ENCODE assay signal across 8 cellular contexts in genomic region chr1:169109561-169110134, GRCh38. TPM values are rescaled to one million over a fixed set of nuclear protein-coding genes. Genes with fewer than 3 reads are reported as not detected.
DNase-seq lines count a peak whose midpoint lies in the region; ATAC-seq, FAIRE-seq and TF ChIP-seq lines count a peak whose summit lies in the region.

No MANE protein-coding gene starts in this region.

- H3K4me3 ChIP-seq in GM12878 = peak overlapping the region; percentile 15; the same call in 1 of the 2 replicates
- peak overlapping the region; percentile 34; the same call in 1 of the 2 replicates for H3K4me3 ChIP-seq in iPS-20b (ENCODE audit: low read length)
- peak overlapping the region; percentile 81 to 96 (median 88) for H3K4me3 ChIP-seq in skeletal muscle tissue (ENCODE audit: low read length in 3 of 3)

- intact Hi-C loops in GM12878 (cut with micrococcal nuclease; ENCODE audit: unreplicated experiment) = loop anchor here (2.0 to 5.0 kb wide), 6 partner anchors 62 to 507 kb away; no protein-coding TSS in a partner anchor

- peak overlapping the region; percentile 38; the same call in 1 of the 2 replicates for H3K4me2 ChIP-seq in GM12878 (ENCODE audit: control insufficient read depth, insufficient read depth)

- BruUV-seq in GM12878 (replicated peaks; lab: Mats Ljungman, UMichigan) = no TSS peak

- H3K4me1 ChIP-seq in GM12878 (ENCODE audit: control insufficient read depth, insufficient read depth, low read length) = peaks cover 3% of the 10 kb centered on the region; the same call in 1 of the 2 replicates
- peaks cover 39% of the 10 kb centered on the region for H3K4me1 ChIP-seq in iPS-20b (ENCODE audit: insufficient read depth, low read length)
- H3K4me1 ChIP-seq in skeletal muscle tissue (ENCODE audit: control insufficient read depth in 3 of 3, insufficient read depth in 3 of 3, low read length in 3 of 3) = peaks cover 42 to 60% (median 51%) of the 10 kb centered on the region in 3 donors

- peaks cover 12% of the 10 kb centered on the region for H3K79me2 ChIP-seq in GM12878 (ENCODE audit: control insufficient read depth, insufficient read depth, low read length)

- peaks cover 0 to 4% of the 10 kb centered on the region in 2 experiments; a peak in 1 of 4 replicates for H3K36me3 ChIP-seq in GM12878 (ENCODE audit: control insufficient read depth in 2 of 2, insufficient read depth in 2 of 2, low read length in 1 of 2)
- H3K36me3 ChIP-seq in iPS-20b (ENCODE audit: insufficient read depth, low read depth, low read length) = peaks cover 35% of the 10 kb centered on the region
- H3K36me3 ChIP-seq in skeletal muscle tissue (ENCODE audit: control insufficient read depth in 3 of 3, insufficient read depth in 3 of 3, low read length in 3 of 3) = peaks cover 19 to 34% (median 33%) of the 10 kb centered on the region in 3 donors

- no peak overlapping the region for H3K27ac ChIP-seq in GM12878 (ENCODE audit: control insufficient read depth, insufficient read depth)
- H3K27ac ChIP-seq in iPS-20b (ENCODE audit: low read length) = peak overlapping the region; percentile 18
- peak overlapping the region; percentile 86 for H3K27ac ChIP-seq in skeletal muscle tissue (ENCODE audit: low read depth, low read length)

- H3K27me3 ChIP-seq in GM12878 (replicated peaks in 1 of 2; ENCODE audit: control insufficient read depth in 2 of 2, insufficient read depth in 2 of 2, low read length in 1 of 2) = peaks cover under 1 to 6% of the 10 kb centered on the region in 2 experiments; a peak in 2 of 4 replicates
- H3K27me3 ChIP-seq in iPS-20b (ENCODE audit: insufficient read depth, low read length) = peaks cover 6% of the 10 kb centered on the region
- no peaks in the 10 kb centered on the region for H3K27me3 ChIP-seq in skeletal muscle tissue (ENCODE audit: control insufficient read depth in 3 of 3, insufficient read depth in 3 of 3, low read length in 3 of 3)

- H2AFZ ChIP-seq in GM12878 (ENCODE audit: control insufficient read depth, low read depth, low read length) = peak overlapping the region; percentile 29

- ATAC-seq in GM12878 (no peak), HG03354 (IDR thresholded peaks at IDR 0.05; ENCODE audit: poor library complexity, severe bottlenecking, unreplicated experiment) (no peak), HG03139 (IDR thresholded peaks at IDR 0.05; ENCODE audit: unreplicated experiment) (no peak)

- TF ChIP-seq EP300 in GM12878 (IDR thresholded peaks at IDR 0.05; ENCODE audit: borderline replicate concordance in 1 of 2, control insufficient read depth in 1 of 2, low read depth in 2 of 2, low read length in 2 of 2) = no peak

- no peak for TF ChIP-seq POLR2A in GM12878 (IDR thresholded peaks at IDR 0.05; ENCODE audit: low read depth, low read length)

- H3K9me3 ChIP-seq in GM12878 (replicated peaks; ENCODE audit: control insufficient read depth, insufficient read depth, low read length) (no peaks in the 10 kb centered on the region), iPS-20b (ENCODE audit: insufficient read depth, low read depth, low read length) (no peaks in the 10 kb centered on the region), skeletal muscle tissue (ENCODE audit: control insufficient read depth in 3 of 3, low read length in 3 of 3) (no peaks in the 10 kb centered on the region)

- CTCF ChIA-PET in GM12878 (lab: Yijun Ruan, JAX) = interaction anchor here (0.6 to 9.6 kb wide), 35 partner anchors 10 to 767 kb away, joined by 3 to 100 read pairs (median 4); no protein-coding TSS in a partner anchor

- H4K20me1 ChIP-seq in GM12878 (ENCODE audit: control insufficient read depth, insufficient read depth) = no peaks in the 10 kb centered on the region

- no peak for TF ChIP-seq CTCF in GM12878 (IDR thresholded peaks at IDR 0.05 in 2 of 3, conservative IDR thresholded peaks at IDR 0.05 in 1 of 3; ENCODE audit: control insufficient read depth in 2 of 3, extremely low read depth in 1 of 3, insufficient read depth in 1 of 3, low read depth in 3 of 3, low read length in 3 of 3)

- POLR2A ChIA-PET in GM12878 (lab: Charles Lee) = interaction anchor here (0.5 to 7.1 kb wide), 6 partner anchors 11 to 591 kb away, joined by 3 to 69 read pairs (median 4); no protein-coding TSS in a partner anchor

- H3K9ac ChIP-seq in GM12878 (ENCODE audit: control insufficient read depth, insufficient read depth, low read length) (no peak overlapping the region), iPS-20b (ENCODE audit: low read depth, low read length) (peak overlapping the region; percentile 4; the same call in 1 of the 2 replicates), skeletal muscle tissue (ENCODE audit: low read depth in 1 of 3, low read length in 3 of 3) (peak overlapping the region; percentile 90 to 95 (median 94))

- in situ Hi-C loops in G401 (cut with HindIII; ENCODE audit: low sequenced_read_pairs) (no loop called here), GM12878 (cut with MboI) (no loop called here)

- DNase-seq in G401 (ENCODE audit: low spot score) = peak; percentile 90
- DNase-seq in NCI-H2107 (lab: John Stamatoyannopoulos, UW) = peak; percentile 16
- DNase-seq in GM12878 (ENCODE audit: low read depth, low spot score) = no peak
- DNase-seq in cortex of kidney (lab: John Stamatoyannopoulos, UW) = no peak

- SMC1A ChIA-PET in GM12878 (lab: Charles Lee; ENCODE audit: uncharacterized antibody, unreplicated experiment) = interaction anchor here (0.6 to 15.1 kb wide), 50 partner anchors 9 to 875 kb away, joined by 3 to 188 read pairs (median 4); no protein-coding TSS in a partner anchor

- FAIRE-seq in GM12878 (lab: Jason Lieb, UNC) = no peak

- no peak for TF ChIP-seq RAD21 in GM12878 (IDR thresholded peaks at IDR 0.05; ENCODE audit: insufficient read depth, low read depth, low read length)

- 35% methylated on average over 8 of the region's 8 CpGs for WGBS in GM12878 (ENCODE audit: insufficient coverage, insufficient replicate concordance, low lambda C conversion rate, missing lambda C conversion rate)

- RAD21 ChIA-PET in GM12878 (lab: Charles Lee; ENCODE audit: unreplicated experiment) = interaction anchor here (0.7 to 6.8 kb wide), 36 partner anchors 7 to 767 kb away, joined by 3 to 135 read pairs (median 4); no protein-coding TSS in a partner anchor

TF ChIP-seq in GM12878, 131 proteins besides CTCF, POLR2A, EP300 and RAD21 (continues in another document):
- TF ChIP-seq, protein P1, sequence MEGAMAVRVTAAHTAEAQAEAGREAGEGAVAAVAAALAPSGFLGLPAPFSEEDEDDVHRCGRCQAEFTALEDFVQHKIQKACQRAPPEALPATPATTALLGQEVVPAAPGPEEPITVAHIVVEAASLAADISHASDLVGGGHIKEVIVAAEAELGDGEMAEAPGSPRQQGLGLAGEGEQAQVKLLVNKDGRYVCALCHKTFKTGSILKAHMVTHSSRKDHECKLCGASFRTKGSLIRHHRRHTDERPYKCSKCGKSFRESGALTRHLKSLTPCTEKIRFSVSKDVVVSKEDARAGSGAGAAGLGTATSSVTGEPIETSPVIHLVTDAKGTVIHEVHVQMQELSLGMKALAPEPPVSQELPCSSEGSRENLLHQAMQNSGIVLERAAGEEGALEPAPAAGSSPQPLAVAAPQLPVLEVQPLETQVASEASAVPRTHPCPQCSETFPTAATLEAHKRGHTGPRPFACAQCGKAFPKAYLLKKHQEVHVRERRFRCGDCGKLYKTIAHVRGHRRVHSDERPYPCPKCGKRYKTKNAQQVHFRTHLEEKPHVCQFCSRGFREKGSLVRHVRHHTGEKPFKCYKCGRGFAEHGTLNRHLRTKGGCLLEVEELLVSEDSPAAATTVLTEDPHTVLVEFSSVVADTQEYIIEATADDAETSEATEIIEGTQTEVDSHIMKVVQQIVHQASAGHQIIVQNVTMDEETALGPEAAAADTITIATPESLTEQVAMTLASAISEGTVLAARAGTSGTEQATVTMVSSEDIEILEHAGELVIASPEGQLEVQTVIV (IDR thresholded peaks at IDR 0.05; ENCODE audit: borderline replicate concordance, partially characterized antibody) = no peak
- TF ChIP-seq ATF7 (IDR thresholded peaks at IDR 0.05; ENCODE audit: low read depth) (peak; percentile 6; the same call in 1 of the 2 replicates), JUNB (IDR thresholded peaks at IDR 0.05) (no peak), CHD1 (IDR thresholded peaks at IDR 0.05; ENCODE audit: low read depth, low read length) (no peak), ZNF24 (IDR thresholded peaks at IDR 0.05) (no peak), ZSCAN29 (IDR thresholded peaks at IDR 0.05) (no peak), STAT1 (conservative IDR thresholded peaks at IDR 0.05) (no peak)

RNA-seq across cellular contexts. Expression of gene ATP1B1, which starts 3.2 kb away (rescaled TPM):
- 15.0 and 17.5 TPM in 2 replicates for total RNA-seq in G401 (2014; rRNA removed; shearing (Covaris generic))
- total RNA-seq in GM12878 (2013; cell fraction: nucleolus; rRNA removed) = 4.3 and 4.8 TPM in 2 replicates
- total RNA-seq in GM12878 (2014; rRNA removed) = 0.76 and 0.96 TPM in 2 replicates
- 1.2 and 1.4 TPM in 2 replicates for total RNA-seq in GM12878 (2014; rRNA removed; fragmentation: Illumina TruSeq; extraction: Trizol)
- total RNA-seq in GM12878 (2021) = 2.7 and 3.2 TPM in 2 replicates
- 3.1 TPM for polyA plus RNA-seq in GM12878 (2011; ENCODE audit: low read depth)
- polyA plus RNA-seq in GM12878 (2011; rRNA removed) = 14.0 and 19.7 TPM in 2 replicates
- polyA plus RNA-seq in GM12878 (2011; cell fraction: cytosol; rRNA removed) = 6.6 and 7.5 TPM in 2 replicates
- 6.6 and 7.0 TPM in 2 replicates for polyA plus RNA-seq in GM12878 (2011; cell fraction: nucleus; rRNA removed)
- 4.0 and 8.0 TPM in 2 replicates for polyA plus RNA-seq in GM12878 (2012)
- 1.6 and 2.6 TPM in 2 replicates for polyA plus RNA-seq in GM12878 (2014; fragmentation: Illumina TruSeq; extraction: Trizol)
- under 1 TPM; 0.84 to 0.90 TPM for polyA plus RNA-seq in GM12878 (2014; fragmentation: Nextera tagmentation; extraction: Ambion mirVana)
- polyA plus RNA-seq in GM12878 (2014; rRNA removed) = 1.1 and 1.3 TPM in 2 replicates
- polyA plus RNA-seq in GM12878 (2016; fragmentation: Nextera tagmentation; extraction: Ambion mirVana) = 1 to 10 TPM; 2.0 to 2.1 TPM
- 9.7 and 11.3 TPM in 2 replicates for polyA minus RNA-seq in GM12878 (2011; rRNA and poly(A)+ RNA removed)
- polyA minus RNA-seq in GM12878 (2011; cell fraction: cytosol; rRNA and poly(A)+ RNA removed) = 7.1 and 8.2 TPM in 2 replicates
- 5.3 and 8.1 TPM in 2 replicates for polyA minus RNA-seq in GM12878 (2011; cell fraction: nucleus; rRNA and poly(A)+ RNA removed)
- 16.7 TPM for total RNA-seq in skeletal muscle tissue

Comparison
In these comparisons a context has a peak if more than half of its experiments do, and no peak if none do; other contexts are left out.
1. DNase-seq: peak in G401 (single experiment) and NCI-H2107 (single experiment); none in GM12878 (single experiment) and cortex of kidney (single experiment).
2. H3K4me3 ChIP-seq: peak in every context shown above with its lines; median percentile 88 in skeletal muscle tissue; 34 in iPS-20b; 15 in GM12878.